In genomic region chr1:159132271-159132881, GRCh38 we compare ENCODE assay signal across 8 cellular contexts. TPM values are rescaled to one million over a fixed set of nuclear protein-coding genes. Genes with fewer than 3 reads are reported as not detected.
DNase-seq lines count a peak whose midpoint lies in the region; ATAC-seq and TF ChIP-seq lines count a peak whose summit lies in the region.

No MANE protein-coding gene starts in this region.

- POLR2A ChIA-PET in activated CD4-positive, alpha-beta T cell treated with anti-CD3 and anti-CD28 coated beads, Interleukin-2, amount 10 ng/mL, durations not matched to agents 7 days and 5 days (lab: Charles Lee) = interaction anchor here (0.5 kb wide), 1 partner anchor 122 kb away, joined by 3 read pairs; no protein-coding TSS in a partner anchor

- no peak overlapping the region for H3K27ac Mint-ChIP-seq in activated CD4-positive, alpha-beta T cell treated with anti-CD3 and anti-CD28 coated beads, Interleukin-2, amount 10 ng/mL, durations not matched to agents 7 days and 5 days

- WGBS in lower leg skin, 2 donors = 51 to 55% methylated on average over 12 of the region's 12 CpGs

- H3K36me3 Mint-ChIP-seq in activated CD4-positive, alpha-beta T cell treated with anti-CD3 and anti-CD28 coated beads, Interleukin-2, amount 10 ng/mL, durations not matched to agents 7 days and 5 days (ENCODE audit: low read depth) = no peaks in the 10 kb centered on the region

- CTCF ChIA-PET in activated CD4-positive, alpha-beta T cell treated with anti-CD3 and anti-CD28 coated beads, Interleukin-2, amount 10 ng/mL, durations not matched to agents 7 days and 5 days (lab: Charles Lee) = interaction anchor here (0.8 to 1.6 kb wide), 4 partner anchors 12 to 82 kb away, joined by 3 to 4 read pairs (median 4); no protein-coding TSS in a partner anchor

- peaks cover 3% of the 10 kb centered on the region for H3K27me3 Mint-ChIP-seq in activated CD4-positive, alpha-beta T cell treated with anti-CD3 and anti-CD28 coated beads, Interleukin-2, amount 10 ng/mL, durations not matched to agents 7 days and 5 days

- no peak for TF ChIP-seq POLR2A in lower leg skin (IDR thresholded peaks at IDR 0.05)

- H3K4me3 Mint-ChIP-seq in activated CD4-positive, alpha-beta T cell treated with anti-CD3 and anti-CD28 coated beads, Interleukin-2, amount 10 ng/mL, durations not matched to agents 7 days and 5 days = no peak overlapping the region

- ATAC-seq in GM18511 (IDR thresholded peaks at IDR 0.05; ENCODE audit: unreplicated experiment) = peak; percentile 58
- no peak for ATAC-seq in HG03520 (IDR thresholded peaks at IDR 0.05; ENCODE audit: unreplicated experiment)

- H3K4me3 ChIP-seq in lower leg skin (ENCODE audit: low read depth, poor library complexity, severe bottlenecking) = no peak overlapping the region

- peak; percentile 73 for DNase-seq in AG08396 (ENCODE audit: low spot score)
- DNase-seq in NCI-H2227 treated with DMSO at 0.1 percent for 48 hours (lab: John Stamatoyannopoulos, UW) = peak; percentile 49
- DNase-seq in activated CD4-positive, alpha-beta T cell treated with anti-CD3 and anti-CD28 coated beads, Interleukin-2, amount 10 ng/mL, durations not matched to agents 7 days and 5 days = peak; percentile 70
- DNase-seq in dermis blood vessel endothelial cell = peak; percentile 81
- peak; percentile 21 to 85 for DNase-seq in lower leg skin (ENCODE audit: low spot score in 2 of 2)
- peak; percentile 50 for DNase-seq in stimulated activated CD8-positive, alpha-beta memory T cell treated with anti-CD3 and anti-CD28 coated beads, Interleukin-12 subunit alpha, Interleukin-12 subunit beta, amount 100 ng/mL, for 1 hour (ENCODE audit: low read depth)

- no peaks in the 10 kb centered on the region for H3K9me3 Mint-ChIP-seq in activated CD4-positive, alpha-beta T cell treated with anti-CD3 and anti-CD28 coated beads, Interleukin-2, amount 10 ng/mL, durations not matched to agents 7 days and 5 days

- intact Hi-C loops in lower leg skin (cut with DNase I; ENCODE audit: low total_unique reads) = no loop called here

- no peaks in the 10 kb centered on the region for H3K4me1 Mint-ChIP-seq in activated CD4-positive, alpha-beta T cell treated with anti-CD3 and anti-CD28 coated beads, Interleukin-2, amount 10 ng/mL, durations not matched to agents 7 days and 5 days

- TF ChIP-seq CTCF in lower leg skin (IDR thresholded peaks at IDR 0.05) = peak in 1 of 3 donors; percentile 38

RNA-seq across cellular contexts. Expression of gene CADM3, which starts 39.0 kb away (rescaled TPM):
- total RNA-seq in activated CD4-positive, alpha-beta T cell treated with anti-CD3 and anti-CD28 coated beads, Interleukin-2, amount 10 ng/mL, durations not matched to agents 7 days and 5 days = not detected
- total RNA-seq in dermis blood vessel endothelial cell (under 0.01 and 0.09 TPM in 2 replicates), lower leg skin (10 to 100 TPM in 1 of 4 donors, 1 to 10 TPM in 3; 2.6 to 11.0 (median 6.6) TPM)

RNA-seq across cellular contexts. Expression of gene AIM2, which starts 55.8 kb away (rescaled TPM):
- 1 to 10 TPM; 4.2 to 5.7 TPM for total RNA-seq in activated CD4-positive, alpha-beta T cell treated with anti-CD3 and anti-CD28 coated beads, Interleukin-2, amount 10 ng/mL, durations not matched to agents 7 days and 5 days
- total RNA-seq in dermis blood vessel endothelial cell (not detected in 2 replicates), lower leg skin (1 to 10 TPM in 1 of 4 donors, under 1 TPM in 1, not detected in 2; 0.16 to 3.5 TPM)
